ENCODE assay signal across 10 cellular contexts in the genomic region with DNA sequence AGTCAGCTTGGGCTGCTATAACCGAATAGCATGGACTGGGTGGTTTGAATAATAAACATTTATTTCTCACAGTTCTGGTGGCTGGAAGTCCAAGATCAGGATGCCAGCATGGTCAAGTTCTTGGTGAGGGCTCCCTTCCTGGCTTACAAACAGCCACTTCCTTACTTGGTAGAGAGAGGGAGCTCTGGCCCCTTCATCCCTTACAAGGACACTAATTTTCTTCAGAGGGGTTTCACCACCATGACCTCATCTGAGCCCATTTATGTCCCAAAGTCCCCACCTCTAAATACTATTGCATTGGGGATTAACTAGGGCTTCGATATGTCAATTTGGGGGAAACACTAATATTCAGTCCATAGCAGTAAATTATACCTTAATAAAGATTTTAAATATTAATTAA.
DNase-seq lines count a peak whose midpoint lies in the region; ATAC-seq and TF ChIP-seq lines count a peak whose summit lies in the region.
"Had no signal": no experiment of that assay in that cellular context is flagged by ENCODE, and none has a peak within 500 bp of the region (broad histone marks: within the 10 kb centered on the region; RNA-seq: fewer than 3 reads in every experiment).

No MANE protein-coding gene starts in this region.

- BruUV-seq in Panc1 (replicated peaks; lab: Mats Ljungman, UMichigan) = no TSS peak

- intact Hi-C loops in Panc1 (cut with micrococcal nuclease; ENCODE audit: unreplicated experiment) = no loop called here

- peak; percentile 18 to 25 for DNase-seq in NCI-H526 (lab: John Stamatoyannopoulos, UW)
- DNase-seq in NCI-H526 treated with DMSO at 0.1 percent for 48 hours (lab: John Stamatoyannopoulos, UW) = no peak
- DNase-seq in Panc1 (ENCODE audit: low read depth, low spot score) = no peak
- no peak for DNase-seq in osteoblast (ENCODE audit: insufficient read length, low spot score, missing footprints)
- no peak for DNase-seq in NCI-H2107 (lab: John Stamatoyannopoulos, UW)
- DNase-seq in NCI-H226 = no peak
- DNase-seq in NCI-H1694 treated with DMSO at 0.1 percent for 48 hours (lab: John Stamatoyannopoulos, UW) = no peak

- TF ChIP-seq CTCF in Panc1 (IDR thresholded peaks at IDR 0.05) (peak; percentile 38), osteoblast (IDR thresholded peaks at IDR 0.05; ENCODE audit: extremely low read depth, low read depth, low read length) (peak; percentile 30)

- POLR2A ChIA-PET in Panc1 (lab: Charles Lee) = no interaction called here

- no peak overlapping the region for H2AFZ ChIP-seq in osteoblast (ENCODE audit: low read length)

- H3K27ac ChIP-seq in Panc1 (ENCODE audit: low read length) = no peak overlapping the region
- H3K27ac ChIP-seq in osteoblast (ENCODE audit: low read depth, low read length) = no peak overlapping the region
- H3K27ac ChIP-seq: epithelial cell of prostate had no signal

- H4K20me1 ChIP-seq in osteoblast (ENCODE audit: insufficient read depth, low read length) = no peaks in the 10 kb centered on the region

- no peaks in the 10 kb centered on the region; the same call in 1 of the 2 replicates for H3K27me3 ChIP-seq in Panc1 (ENCODE audit: control insufficient read depth, insufficient read depth, low read length)
- H3K27me3 ChIP-seq in osteoblast (ENCODE audit: insufficient read depth, low read length) = peaks cover 17% of the 10 kb centered on the region

- H3K4me1 ChIP-seq in Panc1 (ENCODE audit: control insufficient read depth, insufficient read depth, low read length) (no peaks in the 10 kb centered on the region), osteoblast (ENCODE audit: insufficient read depth, low read length) (peaks cover 6% of the 10 kb centered on the region)

- H3K79me2 ChIP-seq in osteoblast (ENCODE audit: insufficient read depth, low read length) = no peaks in the 10 kb centered on the region

- H3K9me3 ChIP-seq in Panc1 (ENCODE audit: control insufficient read depth, insufficient read depth, low read depth, low read length) (no peaks in the 10 kb centered on the region), osteoblast (ENCODE audit: low read depth, low read length) (no peaks in the 10 kb centered on the region)

- peak; percentile 83 for ATAC-seq in HG02588 (IDR thresholded peaks at IDR 0.05; ENCODE audit: unreplicated experiment)
- ATAC-seq in Panc1 = no peak
- ATAC-seq: stimulated activated effector memory CD8-positive, alpha-beta T cell treated with anti-CD3 and anti-CD28 coated beads, Interleukin-12 subunit alpha, Interleukin-12 subunit beta, amount 100 ng/mL, for 72 hours had no signal

- in situ Hi-C loops in Panc1 (cut with HindIII; ENCODE audit: low pct_unique_long_range_greater_than_20kb, low sequenced_read_pairs) = no loop called here

- no peak overlapping the region for H3K4me2 ChIP-seq in osteoblast (ENCODE audit: insufficient read depth, low read length)

- CTCF ChIA-PET in Panc1 (lab: Charles Lee) = no interaction called here

- H3K4me3 ChIP-seq in Panc1 (ENCODE audit: low read depth in 2 of 2, low read length in 2 of 2) = no peak overlapping the region
- H3K4me3 ChIP-seq in osteoblast (ENCODE audit: insufficient read depth, low read length) = no peak overlapping the region

- H3K36me3 ChIP-seq in Panc1 (ENCODE audit: control insufficient read depth, insufficient read depth, low read length) (no peaks in the 10 kb centered on the region), osteoblast (ENCODE audit: insufficient read depth, low read length) (no peaks in the 10 kb centered on the region)

Comparison
In these comparisons a context has a peak if more than half of its experiments do, and no peak if none do; other contexts are left out.
1. DNase-seq: peak in NCI-H526 (2 of 2); none in NCI-H526 treated with DMSO at 0.1 percent for 48 hours (single experiment), Panc1 (single experiment), osteoblast (single experiment), NCI-H2107 (single experiment), NCI-H226 (single experiment) and NCI-H1694 treated with DMSO at 0.1 percent for 48 hours (single experiment).